Comparison of ENCODE assay signal across 8 cellular contexts in genomic region chr16:55508941-55509920, GRCh38. TPM values are rescaled to one million over a fixed set of nuclear protein-coding genes. Genes with fewer than 3 reads are reported as not detected.
DNase-seq lines count a peak whose midpoint lies in the region; ATAC-seq and TF ChIP-seq lines count a peak whose summit lies in the region.

A gene with protein sequence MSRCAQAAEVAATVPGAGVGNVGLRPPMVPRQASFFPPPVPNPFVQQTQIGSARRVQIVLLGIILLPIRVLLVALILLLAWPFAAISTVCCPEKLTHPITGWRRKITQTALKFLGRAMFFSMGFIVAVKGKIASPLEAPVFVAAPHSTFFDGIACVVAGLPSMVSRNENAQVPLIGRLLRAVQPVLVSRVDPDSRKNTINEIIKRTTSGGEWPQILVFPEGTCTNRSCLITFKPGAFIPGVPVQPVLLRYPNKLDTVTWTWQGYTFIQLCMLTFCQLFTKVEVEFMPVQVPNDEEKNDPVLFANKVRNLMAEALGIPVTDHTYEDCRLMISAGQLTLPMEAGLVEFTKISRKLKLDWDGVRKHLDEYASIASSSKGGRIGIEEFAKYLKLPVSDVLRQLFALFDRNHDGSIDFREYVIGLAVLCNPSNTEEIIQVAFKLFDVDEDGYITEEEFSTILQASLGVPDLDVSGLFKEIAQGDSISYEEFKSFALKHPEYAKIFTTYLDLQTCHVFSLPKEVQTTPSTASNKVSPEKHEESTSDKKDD (plus strand): TSS chr16:55509072. CDS start chr16:55509182, 110 bp downstream.

- 0 out of 2 replicates have a peak, but pooled peaks cover 5% of the 10 kb centered on the region for H3K4me1 ChIP-seq in ES-I3 (ENCODE audit: insufficient read depth, low read length)
- H3K4me1 ChIP-seq in HUES64 (ENCODE audit: insufficient read depth, low read length) = peaks cover 6% of the 10 kb centered on the region
- H3K4me1 ChIP-seq in spleen = peaks cover 0 to 40% (median 7%) of the 10 kb centered on the region in 6 donors

- TF ChIP-seq POLR2A in spleen (IDR thresholded peaks at IDR 0.05) = peak in 1 of 3 donors; percentile 13

- peaks cover 8% of the 10 kb centered on the region; the same call in 1 of the 2 replicates for H3K27me3 ChIP-seq in HUES64 (ENCODE audit: insufficient read depth, low read length)
- no peaks in the 10 kb centered on the region for H3K27me3 ChIP-seq in layer of hippocampus (ENCODE audit: control insufficient read depth, insufficient read depth, low read length)
- peaks cover 0 to 50% (median 8%) of the 10 kb centered on the region in 7 donors for H3K27me3 ChIP-seq in spleen (replicated peaks in 1 of 7)

- WGBS in HUES64 = 47% methylated on average over 61 of the region's 61 CpGs
- 2% methylated on average over 34 to 61 of the region's 61 CpGs for WGBS in spleen, 5 donors

- H3K9me3 Mint-ChIP-seq in T-cell = peaks cover 9 to 18% (median 12%) of the 10 kb centered on the region in 3 donors

- peak within 1 kb of the TSS; percentile 73 for H3K4me3 ChIP-seq in HUES64 (ENCODE audit: low read length)
- peak within 1 kb of the TSS; percentile 33 to 73 (median 50) for H3K4me3 ChIP-seq in spleen

- peaks cover 44 to 47% of the 10 kb centered on the region in 2 donors for H3K27me3 Mint-ChIP-seq in T-cell

- H3K27ac Mint-ChIP-seq in T-cell = peak within 1 kb of the TSS in 1 of 2 donors; percentile 32

- no peaks in the 10 kb centered on the region; the same call in none of the 2 replicates for H3K36me3 ChIP-seq in ES-I3 (ENCODE audit: insufficient read depth, low read length)
- H3K36me3 ChIP-seq in HUES64 (ENCODE audit: insufficient read depth, low read length) = peaks cover 27% of the 10 kb centered on the region; the same call in 1 of the 2 replicates
- peaks cover 0 to 27% (median 0%) of the 10 kb centered on the region in 6 donors for H3K36me3 ChIP-seq in spleen

- TF ChIP-seq CTCF in spleen (IDR thresholded peaks at IDR 0.05 in 8 of 11, conservative IDR thresholded peaks at IDR 0.05 in 3 of 11) = no peak

- DNase-seq in T-cell (peak in 11 of 34 experiments; percentile 3 to 35 (median 10)), dermis microvascular lymphatic vessel endothelial cell (ENCODE audit: low read depth in 2 of 2) (peak; percentile 48 to 87), spleen (peak; percentile 92)

- H3K9me3 ChIP-seq in ES-I3 (ENCODE audit: control insufficient read depth, insufficient read depth, low read length) (peaks cover 11% of the 10 kb centered on the region; the same call in 1 of the 2 replicates), HUES64 (ENCODE audit: insufficient read depth, low read depth, low read length) (peaks cover 17% of the 10 kb centered on the region), spleen (peaks cover 0 to 17% (median 15%) of the 10 kb centered on the region in 8 donors)

- POLR2A ChIA-PET in T-cell (lab: Charles Lee) = no interaction called here

- ATAC-seq in T-cell (replicated peaks in 1 of 4) (peak; percentile 23 to 49 (median 36)), GM19395 (IDR thresholded peaks at IDR 0.05; ENCODE audit: unreplicated experiment) (no peak), HG03342 (IDR thresholded peaks at IDR 0.05; ENCODE audit: unreplicated experiment) (no peak)

- H3K27ac ChIP-seq in HUES64 (ENCODE audit: low read depth, low read length) = peak within 1 kb of the TSS; percentile 37; the same call in 1 of the 2 replicates
- H3K27ac ChIP-seq in layer of hippocampus (ENCODE audit: low read depth, low read length) = peak within 1 kb of the TSS; percentile 67
- peak within 1 kb of the TSS; percentile 42 to 93 (median 84) for H3K27ac ChIP-seq in spleen

- peak within 1 kb of the TSS in 2 of 3 donors; percentile 40 to 79 for H3K4me3 Mint-ChIP-seq in T-cell

- H3K36me3 Mint-ChIP-seq in T-cell = peaks cover 6% of the 10 kb centered on the region

- CTCF ChIA-PET in T-cell (lab: Charles Lee) = no interaction called here

- H3K4me1 Mint-ChIP-seq in T-cell = peaks cover 10 to 16% (median 10%) of the 10 kb centered on the region in 3 donors

- intact Hi-C loops in spleen (cut with DNase I; ENCODE audit: low total_unique reads) = no loop called here

- H3K9ac ChIP-seq in ES-I3 (ENCODE audit: low read depth, low read length) (peak within 1 kb of the TSS; percentile 84), HUES64 (ENCODE audit: low read depth, low read length) (peak within 1 kb of the TSS; percentile 60)

RNA-seq across cellular contexts. Expression of the gene that starts here (rescaled TPM):
- polyA plus RNA-seq in HUES64 (2013, experiment 1 of 2) = 3.9 TPM
- polyA plus RNA-seq in HUES64 (2013, experiment 2 of 2) = 4.8 TPM
- total RNA-seq in T-cell (1 to 10 TPM in 1 of 5 donors, under 1 TPM in 4; 0.25 to 1.1 (median 0.79) TPM), dermis microvascular lymphatic vessel endothelial cell (4.0 and 5.9 TPM in 2 replicates), spleen (10 to 100 TPM; 28.7 to 44.3 (median 41.7) TPM)
- 1 to 10 TPM; 3.4 to 5.3 (median 4.8) TPM for polyA plus RNA-seq in spleen

Comparison
In these comparisons a context has a peak if more than half of its experiments do, and no peak if none do; other contexts are left out.
1. ATAC-seq: peak in T-cell (4 of 4); none in GM19395 (single experiment) and HG03342 (single experiment).
2. Peak in every context shown above with its lines, with median percentiles within 50 percentile points of each other: H3K27ac ChIP-seq.